ENCODE assay signal across 28 cellular contexts in the genomic region with DNA sequence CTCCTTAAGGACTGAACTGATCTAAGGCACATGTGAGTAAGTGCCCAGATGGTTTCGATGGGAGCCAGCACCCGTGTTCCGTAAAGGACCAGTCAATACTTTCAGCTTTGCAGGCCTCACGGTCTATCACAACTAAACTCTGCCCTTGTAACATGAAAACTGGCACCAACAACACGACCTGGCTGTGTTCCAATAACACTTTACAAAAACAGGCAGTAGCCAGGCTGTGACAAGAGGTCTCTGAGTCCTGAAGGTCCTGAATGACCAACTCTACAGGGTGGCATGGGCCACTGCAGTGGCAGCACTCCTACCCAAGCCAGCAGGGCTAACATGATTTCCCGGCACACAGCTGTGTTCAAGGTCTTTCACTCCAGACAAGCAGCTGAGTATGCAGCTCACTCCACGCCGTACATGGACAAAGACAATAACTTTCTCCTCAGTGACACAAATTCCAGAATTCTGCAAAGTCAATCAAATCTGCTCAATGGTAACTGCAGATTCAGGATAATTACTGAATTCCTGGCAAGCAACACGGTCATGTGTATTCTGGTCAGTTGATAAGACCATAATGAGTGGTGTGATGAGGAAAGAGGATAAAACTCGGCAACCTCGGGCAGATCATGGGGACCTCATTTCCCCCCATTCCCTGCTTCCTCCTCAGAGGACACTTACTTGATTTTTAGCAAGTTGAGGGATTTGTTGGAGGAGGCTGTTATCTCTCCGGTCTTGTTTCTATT. TPM values are rescaled to one million over a fixed set of nuclear protein-coding genes. Genes with fewer than 3 reads are reported as not detected.
DNase-seq lines count a peak whose midpoint lies in the region; ATAC-seq, FAIRE-seq and TF ChIP-seq lines count a peak whose summit lies in the region.
"Had no signal": no experiment of that assay in that cellular context is flagged by ENCODE, and none has a peak within 500 bp of the region (broad histone marks: within the 10 kb centered on the region; RNA-seq: fewer than 3 reads in every experiment).

No MANE protein-coding gene starts in this region.

- peaks cover 37% of the 10 kb centered on the region for H3K79me2 ChIP-seq in K562 (ENCODE audit: control insufficient read depth, insufficient read depth, low read length)

- WGBS in A549 (ENCODE audit: missing lambda C conversion rate): 86% methylated on average over 12 of the region's 12 CpGs
- WGBS in K562 (ENCODE audit: insufficient coverage, low coverage, missing lambda C conversion rate): 77% methylated on average over 12 of the region's 12 CpGs
- 15 to 20% methylated on average over 12 of the region's 12 CpGs for WGBS in pancreas, 2 donors

- CTCF ChIA-PET in A549 (lab: Yijun Ruan, JAX) (interaction anchor here (1.0 to 3.6 kb wide), 3 partner anchors 9 to 27 kb away, joined by 3 to 24 read pairs (median 6); no protein-coding TSS in a partner anchor), K562 (lab: Yijun Ruan, JAX; ENCODE audit: low intra/inter-chr PET ratio) (no interaction called here)
- CTCF ChIA-PET in activated naive CD4-positive, alpha-beta T cell treated with anti-CD3 and anti-CD28 coated beads for 36 hours (lab: Charles Lee): interaction anchor here (1.3 kb wide), 1 partner anchor 21 kb away, joined by 4 read pairs; no protein-coding TSS in a partner anchor

- H3K9me3 ChIP-seq in A549: no peaks in the 10 kb centered on the region
- no peaks in the 10 kb centered on the region for H3K9me3 ChIP-seq in K562 (replicated peaks; ENCODE audit: control insufficient read depth, insufficient read depth, low read depth, low read length)
- H3K9me3 ChIP-seq in left ventricle myocardium inferior (replicated peaks): no peaks in the 10 kb centered on the region
- H3K9me3 ChIP-seq in pancreas: no peaks in the 10 kb centered on the region

- ATAC-seq in A549: peak; percentile 52 to 62; a peak in 4 of 6 replicates
- ATAC-seq in K562: no peak
- peak; percentile 88 to 97 (median 96) for ATAC-seq in pancreas
- ATAC-seq: activated naive CD4-positive, alpha-beta T cell treated with anti-CD3 and anti-CD28 coated beads, Interleukin-2, amount 50 U/mL, for 72 hours; foreskin keratinocyte had no signal

- H3K9me1 ChIP-seq in K562 (ENCODE audit: control insufficient read depth, insufficient read depth, low read length): no peaks in the 10 kb centered on the region

- no peak for TF ChIP-seq POLR2A in A549 (IDR thresholded peaks at IDR 0.05; ENCODE audit: low read length)
- TF ChIP-seq POLR2A in K562 (conservative IDR thresholded peaks at IDR 0.05): no peak

- H3K4me2 ChIP-seq in A549 (no peak overlapping the region), K562 (ENCODE audit: insufficient read depth, low read length) (no peak overlapping the region)
- H3K4me2 ChIP-seq: PC-9 had no signal

- H3K27me3 Mint-ChIP-seq in progenitor cell of endocrine pancreas: no peaks in the 10 kb centered on the region
- H3K27me3 Mint-ChIP-seq in activated naive CD4-positive, alpha-beta T cell treated with anti-CD3 and anti-CD28 coated beads for 36 hours (ENCODE audit: low read depth): no peaks in the 10 kb centered on the region
- H3K27me3 Mint-ChIP-seq: activated CD4-positive, alpha-beta memory T cell treated with anti-CD3 and anti-CD28 coated beads, Interleukin-2, amount 10 ng/mL, durations not matched to agents 7 days and 5 days had no signal

- H3K4me3 ChIP-seq in A549 (no peak overlapping the region), K562 (no peak overlapping the region), left ventricle myocardium inferior (no peak overlapping the region), pancreas (no peak overlapping the region)
- H3K4me3 ChIP-seq: PC-9, SK-N-MC, skin epidermis had no signal

- no peak overlapping the region for H3K9ac ChIP-seq in K562 (ENCODE audit: insufficient read depth in 1 of 2, low read depth in 2 of 2, low read length in 2 of 2)

- BruUV-seq in K562 (replicated peaks; lab: Mats Ljungman, UMichigan): TSS peak; percentile 16

- H3K9me3 Mint-ChIP-seq in progenitor cell of endocrine pancreas (ENCODE audit: low read depth): no peaks in the 10 kb centered on the region
- H3K9me3 Mint-ChIP-seq in activated naive CD4-positive, alpha-beta T cell treated with anti-CD3 and anti-CD28 coated beads for 36 hours: no peaks in the 10 kb centered on the region
- H3K9me3 Mint-ChIP-seq: activated CD4-positive, alpha-beta memory T cell treated with anti-CD3 and anti-CD28 coated beads, Interleukin-2, amount 10 ng/mL, durations not matched to agents 7 days and 5 days; activated naive CD4-positive, alpha-beta T cell treated with anti-CD3 and anti-CD28 coated beads, Interleukin-2, amount 50 U/mL, for 72 hours had no signal

- POLR2A ChIA-PET in A549 (lab: Yijun Ruan, JAX) (no interaction called here), K562 (lab: Yijun Ruan, JAX) (interaction anchor here (0.7 to 2.2 kb wide), 5 partner anchors 10 to 32 kb away, joined by 3 to 7 read pairs (median 3); a partner anchor contains a TSS)

- no peak for DNase-seq in A549 (ENCODE audit: low read depth in 1 of 2, low spot score in 1 of 2)
- DNase-seq in K562 (ENCODE audit: extremely low read depth in 1 of 4, low spot score in 3 of 4): no peak
- no peak for DNase-seq in left ventricle myocardium inferior
- DNase-seq in pancreas: peak; percentile 63 to 78 (median 70)
- no peak for DNase-seq in DMS114 treated with DMSO at 0.1 percent for 48 hours (lab: John Stamatoyannopoulos, UW; ENCODE audit: unreplicated experiment)
- DNase-seq in progenitor cell of endocrine pancreas (ENCODE audit: low spot score, unreplicated experiment): no peak
- DNase-seq in activated naive CD4-positive, alpha-beta T cell treated with anti-CD3 and anti-CD28 coated beads for 36 hours: no peak
- DNase-seq in HPDE6-E6E7 (ENCODE audit: extremely low spot score): no peak
- DNase-seq: activated CD4-positive, alpha-beta memory T cell treated with anti-CD3 and anti-CD28 coated beads, Interleukin-2, amount 10 ng/mL, durations not matched to agents 7 days and 5 days; activated CD4-positive, CD25-positive, alpha-beta regulatory T cell; activated T-cell treated with anti-CD3 and anti-CD28 coated beads, Interleukin-2, amount 50 U/mL, for 48 hours; DMS 273 treated with DMSO at 0.1 percent for 48 hours; foreskin keratinocyte; NCI-H1436 treated with DMSO at 0.1 percent for 48 hours; NCI-H748 treated with DMSO at 0.1 percent for 48 hours; PC-9; stimulated activated CD4-positive, alpha-beta T cell treated with anti-CD3 and anti-CD28 coated beads, Interleukin-4, amount 100 ng/mL, for 1 hour; T-helper 9 cell had no signal

- H3K4me1 ChIP-seq in A549 (no peaks in the 10 kb centered on the region), K562 (replicated peaks in 1 of 2; ENCODE audit: control insufficient read depth in 2 of 2, insufficient read depth in 2 of 2, low read length in 2 of 2) (no peaks in the 10 kb centered on the region), left ventricle myocardium inferior (peaks cover 17% of the 10 kb centered on the region), pancreas (peaks cover 13 to 21% (median 17%) of the 10 kb centered on the region in 3 donors)
- H3K4me1 ChIP-seq: foreskin keratinocyte had no signal

- H3K27ac Mint-ChIP-seq in progenitor cell of endocrine pancreas: no peak overlapping the region
- no peak overlapping the region for H3K27ac Mint-ChIP-seq in activated naive CD4-positive, alpha-beta T cell treated with anti-CD3 and anti-CD28 coated beads for 36 hours
- H3K27ac Mint-ChIP-seq: activated CD4-positive, alpha-beta memory T cell treated with anti-CD3 and anti-CD28 coated beads, Interleukin-2, amount 10 ng/mL, durations not matched to agents 7 days and 5 days had no signal

- H3K27me3 ChIP-seq in K562 (ENCODE audit: control insufficient read depth in 2 of 2, insufficient read depth in 2 of 2, low read length in 2 of 2) (no peaks in the 10 kb centered on the region), left ventricle myocardium inferior (ENCODE audit: low read depth) (no peaks in the 10 kb centered on the region), pancreas (no peaks in the 10 kb centered on the region)
- H3K27me3 ChIP-seq: foreskin keratinocyte had no signal

- H3K4me1 Mint-ChIP-seq in progenitor cell of endocrine pancreas (ENCODE audit: low read depth): no peaks in the 10 kb centered on the region
- H3K4me1 Mint-ChIP-seq in activated naive CD4-positive, alpha-beta T cell treated with anti-CD3 and anti-CD28 coated beads for 36 hours (ENCODE audit: low read depth): peaks cover 6% of the 10 kb centered on the region

- in situ Hi-C loops in K562 (cut with MboI): no loop called here

- H3K36me3 Mint-ChIP-seq in progenitor cell of endocrine pancreas (ENCODE audit: insufficient read depth): peaks cover 53% of the 10 kb centered on the region
- H3K36me3 Mint-ChIP-seq in activated naive CD4-positive, alpha-beta T cell treated with anti-CD3 and anti-CD28 coated beads for 36 hours (ENCODE audit: low read depth): peaks cover 51% of the 10 kb centered on the region

- no peak overlapping the region for H2AFZ ChIP-seq in K562 (ENCODE audit: low read depth, low read length)
- H2AFZ ChIP-seq: PC-9 had no signal

- TF ChIP-seq CTCF in A549 (IDR thresholded peaks at IDR 0.05): no peak
- no peak for TF ChIP-seq CTCF in K562 (IDR thresholded peaks at IDR 0.05 in 2 of 3, conservative IDR thresholded peaks at IDR 0.05 in 1 of 3; ENCODE audit: insufficient read depth in 2 of 3, low read depth in 1 of 3, low read length in 3 of 3)
- TF ChIP-seq CTCF in left ventricle myocardium inferior (IDR thresholded peaks at IDR 0.05; ENCODE audit: borderline replicate concordance): no peak
- TF ChIP-seq CTCF in pancreas (IDR thresholded peaks at IDR 0.05): no peak
- no peak for TF ChIP-seq CTCF in progenitor cell of endocrine pancreas (IDR thresholded peaks at IDR 0.05; ENCODE audit: unreplicated experiment)

- H4K20me1 ChIP-seq in K562 (replicated peaks; ENCODE audit: control insufficient read depth, insufficient read depth, low read length): peaks cover 6% of the 10 kb centered on the region; the same call in 1 of the 2 replicates

- H3K4me3 Mint-ChIP-seq in progenitor cell of endocrine pancreas (ENCODE audit: low read depth): no peak overlapping the region
- no peak overlapping the region for H3K4me3 Mint-ChIP-seq in activated naive CD4-positive, alpha-beta T cell treated with anti-CD3 and anti-CD28 coated beads for 36 hours
- H3K4me3 Mint-ChIP-seq: activated CD4-positive, alpha-beta memory T cell treated with anti-CD3 and anti-CD28 coated beads, Interleukin-2, amount 10 ng/mL, durations not matched to agents 7 days and 5 days; CD14-positive monocyte had no signal

- TF ChIP-seq EP300 in A549 (IDR thresholded peaks at IDR 0.05) (no peak), K562 (IDR thresholded peaks at IDR 0.05; ENCODE audit: low read length) (no peak)

- H3K27ac ChIP-seq in A549 (no peak overlapping the region), K562 (ENCODE audit: extremely low read depth, low read depth, low read length) (no peak overlapping the region), left ventricle myocardium inferior (replicated peaks) (peak overlapping the region; percentile 59), pancreas (peak overlapping the region in 3 of 4 donors; percentile 37 to 63 (median 45))
- H3K27ac ChIP-seq: epithelial cell of prostate, foreskin keratinocyte, PC-9, SK-N-MC, skin epidermis had no signal

- peaks cover 78% of the 10 kb centered on the region for H3K36me3 ChIP-seq in K562 (ENCODE audit: control insufficient read depth, insufficient read depth, low read length)
- H3K36me3 ChIP-seq in left ventricle myocardium inferior: peaks cover 81% of the 10 kb centered on the region
- peaks cover 0 to 42% (median 5%) of the 10 kb centered on the region in 3 donors for H3K36me3 ChIP-seq in pancreas

- FAIRE-seq in A549 (lab: Jason Lieb, UNC) (no peak), K562 (lab: Jason Lieb, UNC) (peak; percentile 29), pancreas (lab: Jason Lieb, UNC) (no peak)
- FAIRE-seq: colon, GM12891, GM19239 had no signal

- intact Hi-C loops in K562 (cut with micrococcal nuclease) (no loop called here), left ventricle myocardium inferior (cut with micrococcal nuclease) (no loop called here), pancreas (cut with DNase I) (no loop called here)
- intact Hi-C loops in activated naive CD4-positive, alpha-beta T cell treated with anti-CD3 and anti-CD28 coated beads for 36 hours (cut with micrococcal nuclease): no loop called here

- TF ChIP-seq RAD21 in A549 (conservative IDR thresholded peaks at IDR 0.05 in 1 of 2, IDR thresholded peaks at IDR 0.05 in 1 of 2): no peak
- no peak for TF ChIP-seq RAD21 in K562 (CRISPR knock-in tag; conservative IDR thresholded peaks at IDR 0.05 in 1 of 2, IDR thresholded peaks at IDR 0.05 in 1 of 2)

RNA-seq across cellular contexts. Expression of a gene that starts 15.2 kb away (rescaled TPM):
- polyA plus RNA-seq in A549 (2011; rRNA removed): 101 and 130 TPM in 2 replicates
- polyA plus RNA-seq in A549 (2012; cell fraction: cytosol; rRNA removed): 115 and 145 TPM in 2 replicates
- polyA plus RNA-seq in A549 (2012; cell fraction: nucleus; rRNA removed): 218 and 236 TPM in 2 replicates
- polyA plus RNA-seq in A549 (2017; fragmentation: RNase III; extraction: RNeasy Plus Mini Kit Qiagen cat#74134 plus additional on column Dnase treatment): 91.1 to 98.5 TPM (median 92.2 TPM) in 3 replicates
- polyA minus RNA-seq in A549 (2011; rRNA and poly(A)+ RNA removed): 165 and 281 TPM in 2 replicates
- total RNA-seq in K562 (2011; cell fraction: chromatin; rRNA removed; ENCODE audit: low replicate concordance): 277 and 501 TPM in 2 replicates
- total RNA-seq in K562 (2011; cell fraction: nucleolus; rRNA removed): 241 and 247 TPM in 2 replicates
- 239 and 253 TPM in 2 replicates for total RNA-seq in K562 (2011; cell fraction: nucleoplasm; rRNA removed)
- total RNA-seq in K562 (2014; rRNA removed): 65.1 and 82.2 TPM in 2 replicates
- total RNA-seq in K562 (2014; rRNA removed; fragmentation: Illumina TruSeq; extraction: Trizol): 47.4 and 53.0 TPM in 2 replicates
- total RNA-seq in K562 (2015; rRNA removed; fragmentation: Illumina TruSeq; extraction: Trizol): 55.6 and 57.9 TPM in 2 replicates
- total RNA-seq in K562 (2021): 116 and 124 TPM in 2 replicates
- polyA plus RNA-seq in K562 (2011; rRNA removed): 84.1 and 93.9 TPM in 2 replicates
- polyA plus RNA-seq in K562 (2011; cell fraction: cytosol; rRNA removed): 85.5 and 112 TPM in 2 replicates
- polyA plus RNA-seq in K562 (2011; cell fraction: nucleus; rRNA removed): 134 and 203 TPM in 2 replicates
- polyA plus RNA-seq in K562 (2012): 53.5 and 61.2 TPM in 2 replicates
- polyA plus RNA-seq in K562 (2014; fragmentation: Illumina TruSeq; extraction: Trizol): 69.0 and 74.7 TPM in 2 replicates
- 1 to 10 TPM; 1.5 to 2.5 TPM for polyA plus RNA-seq in K562 (2014; fragmentation: Nextera tagmentation; extraction: Ambion mirVana)
- polyA plus RNA-seq in K562 (2014; rRNA removed): 64.5 and 78.1 TPM in 2 replicates
- polyA minus RNA-seq in K562 (2011; rRNA and poly(A)+ RNA removed): 117 and 181 TPM in 2 replicates
- polyA minus RNA-seq in K562 (2011; cell fraction: cytosol; rRNA and poly(A)+ RNA removed): 99.8 and 121 TPM in 2 replicates
- 52.1 and 62.5 TPM in 2 replicates for polyA minus RNA-seq in K562 (2011; cell fraction: nucleus; rRNA and poly(A)+ RNA removed)
- 87.5 TPM for total RNA-seq in left ventricle myocardium inferior
- 10 to 100 TPM; 32.8 to 54.8 (median 36.4) TPM for total RNA-seq in pancreas
- 10 to 100 TPM; 32.5 to 34.8 TPM for polyA plus RNA-seq in pancreas
- 93.8 and 102 TPM in 2 replicates for total RNA-seq in progenitor cell of endocrine pancreas
- 10 to 100 TPM; 67.0 to 68.6 TPM for total RNA-seq in activated naive CD4-positive, alpha-beta T cell treated with anti-CD3 and anti-CD28 coated beads for 36 hours

RNA-seq across cellular contexts. Expression of a gene that starts 15.3 kb away (rescaled TPM):
- polyA plus RNA-seq in A549 (2011; rRNA removed): 1.4 and 1.7 TPM in 2 replicates
- 1.9 and 3.2 TPM in 2 replicates for polyA plus RNA-seq in A549 (2012; cell fraction: cytosol; rRNA removed)
- 6.9 and 10.5 TPM in 2 replicates for polyA plus RNA-seq in A549 (2012; cell fraction: nucleus; rRNA removed)
- polyA plus RNA-seq in A549 (2017; fragmentation: RNase III; extraction: RNeasy Plus Mini Kit Qiagen cat#74134 plus additional on column Dnase treatment): 5.4 to 7.1 TPM (median 6.3 TPM) in 3 replicates
- 1.3 and 1.4 TPM in 2 replicates for polyA minus RNA-seq in A549 (2011; rRNA and poly(A)+ RNA removed)
- total RNA-seq in K562 (2011; cell fraction: chromatin; rRNA removed; ENCODE audit: low replicate concordance): 1.5 and 3.7 TPM in 2 replicates
- total RNA-seq in K562 (2011; cell fraction: nucleolus; rRNA removed): 1.0 and 1.8 TPM in 2 replicates
- 1.6 and 4.0 TPM in 2 replicates for total RNA-seq in K562 (2011; cell fraction: nucleoplasm; rRNA removed)
- 0.12 and 0.14 TPM in 2 replicates for total RNA-seq in K562 (2014; rRNA removed)
- not detected in 2 replicates for total RNA-seq in K562 (2014; rRNA removed; fragmentation: Illumina TruSeq; extraction: Trizol)
- total RNA-seq in K562 (2015; rRNA removed; fragmentation: Illumina TruSeq; extraction: Trizol): 0.11 and 0.14 TPM in 2 replicates
- total RNA-seq in K562 (2021): 0.13 TPM in 1 of 2 replicates, not detected in the other
- polyA plus RNA-seq in K562 (2011; rRNA removed): 0.28 and 0.31 TPM in 2 replicates
- polyA plus RNA-seq in K562 (2011; cell fraction: cytosol; rRNA removed): 0.15 and 0.21 TPM in 2 replicates
- polyA plus RNA-seq in K562 (2011; cell fraction: nucleus; rRNA removed): 0.28 and 0.36 TPM in 2 replicates
- 0.23 and 0.46 TPM in 2 replicates for polyA plus RNA-seq in K562 (2012)
- polyA plus RNA-seq in K562 (2014; fragmentation: Illumina TruSeq; extraction: Trizol): 0.07 and 0.12 TPM in 2 replicates
- polyA plus RNA-seq in K562 (2014; fragmentation: Nextera tagmentation; extraction: Ambion mirVana): under 1 TPM; 0.08 to 0.13 TPM
- polyA plus RNA-seq in K562 (2014; rRNA removed): 0.04 and 0.05 TPM in 2 replicates
- 0.42 and 0.84 TPM in 2 replicates for polyA minus RNA-seq in K562 (2011; rRNA and poly(A)+ RNA removed)
- not detected in 2 replicates for polyA minus RNA-seq in K562 (2011; cell fraction: cytosol; rRNA and poly(A)+ RNA removed)
- 0.27 and 0.78 TPM in 2 replicates for polyA minus RNA-seq in K562 (2011; cell fraction: nucleus; rRNA and poly(A)+ RNA removed)
- total RNA-seq in left ventricle myocardium inferior: 0.30 TPM
- 1 to 10 TPM in 2 of 6 donors, under 1 TPM in 4; 0.24 to 1.5 (median 0.84) TPM for total RNA-seq in pancreas
- polyA plus RNA-seq in pancreas: 1 to 10 TPM; 2.0 to 2.2 TPM
- total RNA-seq in progenitor cell of endocrine pancreas: 4.0 and 4.4 TPM in 2 replicates
- under 1 TPM in 1 of 2 experiments, not detected in 1; 0.12 TPM for total RNA-seq in activated naive CD4-positive, alpha-beta T cell treated with anti-CD3 and anti-CD28 coated beads for 36 hours
- polyA plus RNA-seq: CD14-positive monocyte had no signal

RNA-seq across cellular contexts. Expression of a gene that starts 34.7 kb away (rescaled TPM):
- polyA plus RNA-seq in A549 (2011; rRNA removed): 1.0 and 1.2 TPM in 2 replicates
- 1.5 and 3.3 TPM in 2 replicates for polyA plus RNA-seq in A549 (2012; cell fraction: cytosol; rRNA removed)
- 2.0 and 3.5 TPM in 2 replicates for polyA plus RNA-seq in A549 (2012; cell fraction: nucleus; rRNA removed)
- polyA plus RNA-seq in A549 (2017; fragmentation: RNase III; extraction: RNeasy Plus Mini Kit Qiagen cat#74134 plus additional on column Dnase treatment): 0.90 to 2.0 TPM (median 1.2 TPM) in 3 replicates
- polyA minus RNA-seq in A549 (2011; rRNA and poly(A)+ RNA removed): 1.0 and 3.3 TPM in 2 replicates
- total RNA-seq in K562 (2011; cell fraction: chromatin; rRNA removed; ENCODE audit: low replicate concordance): 0.32 TPM in 1 of 2 replicates, not detected in the other
- not detected in 2 replicates for total RNA-seq in K562 (2011; cell fraction: nucleolus; rRNA removed)
- total RNA-seq in K562 (2011; cell fraction: nucleoplasm; rRNA removed): not detected in 2 replicates
- total RNA-seq in K562 (2014; rRNA removed): 0.59 TPM in 1 of 2 replicates, not detected in the other
- not detected in 2 replicates for total RNA-seq in K562 (2014; rRNA removed; fragmentation: Illumina TruSeq; extraction: Trizol)
- total RNA-seq in K562 (2015; rRNA removed; fragmentation: Illumina TruSeq; extraction: Trizol): not detected in 2 replicates
- total RNA-seq in K562 (2021): not detected in 2 replicates
- polyA plus RNA-seq in K562 (2011; rRNA removed): 0.14 and 0.19 TPM in 2 replicates
- 0.55 and 1.1 TPM in 2 replicates for polyA plus RNA-seq in K562 (2011; cell fraction: cytosol; rRNA removed)
- polyA plus RNA-seq in K562 (2011; cell fraction: nucleus; rRNA removed): 0.37 TPM in 1 of 2 replicates, not detected in the other
- 0.10 TPM in 1 of 2 replicates, not detected in the other for polyA plus RNA-seq in K562 (2012)
- 0.18 TPM in 1 of 2 replicates, not detected in the other for polyA plus RNA-seq in K562 (2014; fragmentation: Illumina TruSeq; extraction: Trizol)
- not detected for polyA plus RNA-seq in K562 (2014; fragmentation: Nextera tagmentation; extraction: Ambion mirVana)
- polyA plus RNA-seq in K562 (2014; rRNA removed): not detected in 2 replicates
- not detected in 2 replicates for polyA minus RNA-seq in K562 (2011; rRNA and poly(A)+ RNA removed)
- not detected in 2 replicates for polyA minus RNA-seq in K562 (2011; cell fraction: cytosol; rRNA and poly(A)+ RNA removed)
- not detected in 2 replicates for polyA minus RNA-seq in K562 (2011; cell fraction: nucleus; rRNA and poly(A)+ RNA removed)
- total RNA-seq in left ventricle myocardium inferior: not detected
- under 1 TPM in 2 of 6 donors, not detected in 4; 0.31 to 0.37 TPM for total RNA-seq in pancreas
- under 1 TPM; 0.47 to 0.49 TPM for polyA plus RNA-seq in pancreas
- 0.50 TPM in 1 of 2 replicates, not detected in the other for total RNA-seq in progenitor cell of endocrine pancreas
- under 1 TPM; 0.83 to 0.89 TPM for total RNA-seq in activated naive CD4-positive, alpha-beta T cell treated with anti-CD3 and anti-CD28 coated beads for 36 hours
- total RNA-seq: foreskin keratinocyte, H4, myocyte had no signal

RNA-seq across cellular contexts. Expression of a gene that starts 44.7 kb away (rescaled TPM):
- polyA plus RNA-seq in A549 (2011; rRNA removed) (34.6 and 38.7 TPM in 2 replicates), A549 (2017; fragmentation: RNase III; extraction: RNeasy Plus Mini Kit Qiagen cat#74134 plus additional on column Dnase treatment) (43.9 to 47.7 TPM (median 47.1 TPM) in 3 replicates), K562 (2011; rRNA removed) (36.1 and 45.3 TPM in 2 replicates), K562 (2014; fragmentation: Illumina TruSeq; extraction: Trizol) (12.7 and 29.1 TPM in 2 replicates), K562 (2014; fragmentation: Nextera tagmentation; extraction: Ambion mirVana) (1 to 10 TPM; 4.4 to 7.9 TPM), K562 (2014; rRNA removed) (114 and 117 TPM in 2 replicates), pancreas (10 to 100 TPM; 48.2 to 57.2 TPM)
- polyA plus RNA-seq in A549 (2012; cell fraction: cytosol; rRNA removed): 109 and 124 TPM in 2 replicates
- polyA plus RNA-seq in A549 (2012; cell fraction: nucleus; rRNA removed): 94.2 and 127 TPM in 2 replicates
- 7.2 and 7.7 TPM in 2 replicates for polyA minus RNA-seq in A549 (2011; rRNA and poly(A)+ RNA removed)
- total RNA-seq in K562 (2011; cell fraction: chromatin; rRNA removed; ENCODE audit: low replicate concordance): 19.4 and 38.5 TPM in 2 replicates
- total RNA-seq in K562 (2011; cell fraction: nucleolus; rRNA removed): 63.3 and 75.7 TPM in 2 replicates
- total RNA-seq in K562 (2011; cell fraction: nucleoplasm; rRNA removed): 44.2 and 51.1 TPM in 2 replicates
- total RNA-seq in K562 (2014; rRNA removed) (115 and 139 TPM in 2 replicates), K562 (2014; rRNA removed; fragmentation: Illumina TruSeq; extraction: Trizol) (8.5 and 10.3 TPM in 2 replicates), K562 (2015; rRNA removed; fragmentation: Illumina TruSeq; extraction: Trizol) (29.3 and 30.7 TPM in 2 replicates), K562 (2021) (78.8 and 81.0 TPM in 2 replicates), left ventricle myocardium inferior (18.4 TPM), pancreas (10 to 100 TPM in 5 of 6 donors, 1 to 10 TPM in 1; 9.4 to 19.6 (median 13.8) TPM), progenitor cell of endocrine pancreas (18.6 and 23.6 TPM in 2 replicates)
- polyA plus RNA-seq in K562 (2011; cell fraction: cytosol; rRNA removed): 58.4 and 135 TPM in 2 replicates
- polyA plus RNA-seq in K562 (2011; cell fraction: nucleus; rRNA removed): 88.9 and 153 TPM in 2 replicates
- 50.3 and 62.9 TPM in 2 replicates for polyA plus RNA-seq in K562 (2012)
- polyA minus RNA-seq in K562 (2011; rRNA and poly(A)+ RNA removed): 9.6 and 11.1 TPM in 2 replicates
- 14.7 and 16.7 TPM in 2 replicates for polyA minus RNA-seq in K562 (2011; cell fraction: cytosol; rRNA and poly(A)+ RNA removed)
- polyA minus RNA-seq in K562 (2011; cell fraction: nucleus; rRNA and poly(A)+ RNA removed): 23.0 and 28.5 TPM in 2 replicates
- total RNA-seq in activated naive CD4-positive, alpha-beta T cell treated with anti-CD3 and anti-CD28 coated beads for 36 hours: 10 to 100 TPM; 41.9 to 44.1 TPM

RNA-seq across cellular contexts. Expression of a gene that starts 44.9 kb away (rescaled TPM):
- 16.6 and 22.6 TPM in 2 replicates for polyA plus RNA-seq in A549 (2011; rRNA removed)
- polyA plus RNA-seq in A549 (2012; cell fraction: cytosol; rRNA removed): 53.4 and 55.6 TPM in 2 replicates
- 43.4 and 48.9 TPM in 2 replicates for polyA plus RNA-seq in A549 (2012; cell fraction: nucleus; rRNA removed)
- 55.0 to 59.7 TPM (median 55.6 TPM) in 3 replicates for polyA plus RNA-seq in A549 (2017; fragmentation: RNase III; extraction: RNeasy Plus Mini Kit Qiagen cat#74134 plus additional on column Dnase treatment)
- 5.5 TPM in 2 replicates for polyA minus RNA-seq in A549 (2011; rRNA and poly(A)+ RNA removed)
- 45.8 and 69.3 TPM in 2 replicates for total RNA-seq in K562 (2011; cell fraction: chromatin; rRNA removed; ENCODE audit: low replicate concordance)
- 37.0 and 38.7 TPM in 2 replicates for total RNA-seq in K562 (2011; cell fraction: nucleolus; rRNA removed)
- 27.8 and 51.5 TPM in 2 replicates for total RNA-seq in K562 (2011; cell fraction: nucleoplasm; rRNA removed)
- 56.0 and 64.2 TPM in 2 replicates for total RNA-seq in K562 (2014; rRNA removed)
- total RNA-seq in K562 (2014; rRNA removed; fragmentation: Illumina TruSeq; extraction: Trizol): 20.0 and 21.4 TPM in 2 replicates
- 47.1 and 48.5 TPM in 2 replicates for total RNA-seq in K562 (2015; rRNA removed; fragmentation: Illumina TruSeq; extraction: Trizol)
- total RNA-seq in K562 (2021): 48.9 and 49.2 TPM in 2 replicates
- polyA plus RNA-seq in K562 (2011; rRNA removed): 18.9 and 24.8 TPM in 2 replicates
- 18.3 and 30.6 TPM in 2 replicates for polyA plus RNA-seq in K562 (2011; cell fraction: cytosol; rRNA removed)
- 40.1 and 55.8 TPM in 2 replicates for polyA plus RNA-seq in K562 (2011; cell fraction: nucleus; rRNA removed)
- polyA plus RNA-seq in K562 (2012): 28.5 and 39.2 TPM in 2 replicates
- 38.3 and 41.1 TPM in 2 replicates for polyA plus RNA-seq in K562 (2014; fragmentation: Illumina TruSeq; extraction: Trizol)
- polyA plus RNA-seq in K562 (2014; fragmentation: Nextera tagmentation; extraction: Ambion mirVana): 1 to 10 TPM; 2.3 to 4.1 TPM
- 63.7 and 68.1 TPM in 2 replicates for polyA plus RNA-seq in K562 (2014; rRNA removed)
- 4.4 and 4.8 TPM in 2 replicates for polyA minus RNA-seq in K562 (2011; rRNA and poly(A)+ RNA removed)
- 8.5 TPM in 2 replicates for polyA minus RNA-seq in K562 (2011; cell fraction: cytosol; rRNA and poly(A)+ RNA removed)
- polyA minus RNA-seq in K562 (2011; cell fraction: nucleus; rRNA and poly(A)+ RNA removed): 9.4 and 17.3 TPM in 2 replicates
- 5.6 TPM for total RNA-seq in left ventricle myocardium inferior
- 10 to 100 TPM in 1 of 6 donors, 1 to 10 TPM in 5; 2.9 to 11.0 (median 5.6) TPM for total RNA-seq in pancreas
- polyA plus RNA-seq in pancreas: 10 to 100 TPM; 12.5 to 50.4 TPM
- total RNA-seq in progenitor cell of endocrine pancreas: 24.8 and 26.6 TPM in 2 replicates
- 10 to 100 TPM; 30.8 to 32.3 TPM for total RNA-seq in activated naive CD4-positive, alpha-beta T cell treated with anti-CD3 and anti-CD28 coated beads for 36 hours

Comparison
In these comparisons a context has a peak if more than half of its experiments do, and no peak if none do; other contexts are left out.
1. DNase-seq: peak in pancreas (6 of 6); none in A549 (0 of 2), K562 (0 of 4), left ventricle myocardium inferior (single experiment), DMS114 treated with DMSO at 0.1 percent for 48 hours (single experiment), progenitor cell of endocrine pancreas (single experiment), activated naive CD4-positive, alpha-beta T cell treated with anti-CD3 and anti-CD28 coated beads for 36 hours (single experiment) and HPDE6-E6E7 (single experiment).
2. H3K27ac ChIP-seq: peak in left ventricle myocardium inferior (single experiment) and pancreas (3 of 4); none in A549 (0 of 2) and K562 (single experiment).